ENCODE assay signal across 10 cellular contexts in genomic region chr6:15066433-15067337, GRCh38.
DNase-seq lines count a peak whose midpoint lies in the region; ATAC-seq, FAIRE-seq and TF ChIP-seq lines count a peak whose summit lies in the region.
"Had no signal": no experiment of that assay in that cellular context is flagged by ENCODE, and none has a peak within 500 bp of the region (broad histone marks: within the 10 kb centered on the region; RNA-seq: fewer than 3 reads in every experiment).

No MANE protein-coding gene starts in this region.

- no peaks in the 10 kb centered on the region for H3K79me2 ChIP-seq in endothelial cell of umbilical vein (ENCODE audit: control insufficient read depth, insufficient read depth, low read length)

- no peaks in the 10 kb centered on the region for H3K27me3 Mint-ChIP-seq in activated CD8-positive, alpha-beta T cell treated with anti-CD3 and anti-CD28 coated beads for 36 hours

- H2AFZ ChIP-seq in endothelial cell of umbilical vein (ENCODE audit: low read depth, low read length), result no peak overlapping the region

- peaks cover 18% of the 10 kb centered on the region for H3K4me1 ChIP-seq in A673 (ENCODE audit: insufficient read depth, low read length, poor library complexity, severe bottlenecking)
- H3K4me1 ChIP-seq in endothelial cell of umbilical vein (ENCODE audit: control insufficient read depth, extremely low read depth, insufficient read depth, low read length), result peaks cover 5% of the 10 kb centered on the region
- no peaks in the 10 kb centered on the region for H3K4me1 ChIP-seq in mucosa of rectum (ENCODE audit: control insufficient read depth in 2 of 2, insufficient read depth in 2 of 2, low read length in 2 of 2)

- no peak overlapping the region for H3K4me3 Mint-ChIP-seq in activated CD8-positive, alpha-beta T cell treated with anti-CD3 and anti-CD28 coated beads for 36 hours

- TF ChIP-seq CTCF in A673 (conservative IDR thresholded peaks at IDR 0.05; ENCODE audit: low read depth, low read length) (no peak), NB4 (IDR thresholded peaks at IDR 0.05; ENCODE audit: low read depth, low read length) (no peak), endothelial cell of umbilical vein (IDR thresholded peaks at IDR 0.05; ENCODE audit: extremely low read depth in 1 of 2, insufficient read depth in 1 of 2, low read depth in 1 of 2, low read length in 2 of 2) (no peak)
- no peak for TF ChIP-seq CTCF in activated CD8-positive, alpha-beta T cell treated with anti-CD3 and anti-CD28 coated beads for 36 hours (IDR thresholded peaks at IDR 0.05)

- H3K36me3 Mint-ChIP-seq in activated CD8-positive, alpha-beta T cell treated with anti-CD3 and anti-CD28 coated beads for 36 hours (ENCODE audit: low read depth), result no peaks in the 10 kb centered on the region

- no TSS peak for BruUV-seq in A673 (replicated peaks; lab: Mats Ljungman, UMichigan)
- TSS peak; percentile 67 for BruUV-seq in endothelial cell of umbilical vein (replicated peaks; lab: Mats Ljungman, UMichigan)

- intact Hi-C loops in A673 (cut with micrococcal nuclease; ENCODE audit: unreplicated experiment), result no loop called here
- intact Hi-C loops in endothelial cell of umbilical vein (cut with micrococcal nuclease), result no loop called here
- intact Hi-C loops in activated CD8-positive, alpha-beta T cell treated with anti-CD3 and anti-CD28 coated beads for 36 hours (cut with micrococcal nuclease), result no loop called here

- dilution Hi-C loops in endothelial cell of umbilical vein (cut with MboI; ENCODE audit: extremely low pct_ligation_motif_present, low sequenced_read_pairs), result no loop called here

- H3K27me3 ChIP-seq in A673 (replicated peaks; ENCODE audit: insufficient read depth, low read depth, low read length, poor library complexity), result no peaks in the 10 kb centered on the region
- H3K27me3 ChIP-seq in endothelial cell of umbilical vein (ENCODE audit: control insufficient read depth in 2 of 2, insufficient read depth in 2 of 2, low read length in 2 of 2), result no peaks in the 10 kb centered on the region
- no peaks in the 10 kb centered on the region for H3K27me3 ChIP-seq in mucosa of rectum (ENCODE audit: control insufficient read depth in 2 of 2, insufficient read depth in 2 of 2, low read length in 2 of 2)
- H3K27me3 ChIP-seq: dorsolateral prefrontal cortex had no signal

- H3K4me2 ChIP-seq in endothelial cell of umbilical vein (ENCODE audit: insufficient read depth, low read length), result no peak overlapping the region

- H3K9me3 Mint-ChIP-seq in activated CD8-positive, alpha-beta T cell treated with anti-CD3 and anti-CD28 coated beads for 36 hours, result no peaks in the 10 kb centered on the region

- H3K4me3 ChIP-seq in A673 (ENCODE audit: low read depth, low read length, poor library complexity, severe bottlenecking) (no peak overlapping the region), NB4 (ENCODE audit: low read depth, low read length) (peak overlapping the region; percentile 16), endothelial cell of umbilical vein (replicated peaks in 1 of 3; ENCODE audit: insufficient read depth in 1 of 3, low read depth in 1 of 3, low read length in 3 of 3) (no peak overlapping the region), mucosa of rectum (ENCODE audit: low read length in 2 of 2) (no peak overlapping the region)
- H3K4me3 ChIP-seq: dorsolateral prefrontal cortex had no signal

- CTCF ChIA-PET in A673 (lab: Charles Lee) (no interaction called here), endothelial cell of umbilical vein (lab: Charles Lee) (no interaction called here)
- CTCF ChIA-PET in activated CD8-positive, alpha-beta T cell treated with anti-CD3 and anti-CD28 coated beads for 36 hours (lab: Charles Lee), result no interaction called here

- DNase-seq in A673 (ENCODE audit: low spot score) (peak; percentile 44), NB4 (ENCODE audit: low read depth) (peak; percentile 95), endothelial cell of umbilical vein (ENCODE audit: low read depth, low spot score) (no peak), GOT3 (lab: John Stamatoyannopoulos, UW) (no peak)
- no peak for DNase-seq in activated CD8-positive, alpha-beta memory T cell treated with anti-CD3 and anti-CD28 coated beads, Interleukin-2, amount 50 U/mL, for 48 hours
- no peak for DNase-seq in stimulated activated CD4-positive, alpha-beta T cell treated with anti-CD3 and anti-CD28 coated beads, Interleukin-4, amount 100 ng/mL, for 1 hour
- DNase-seq in activated CD8-positive, alpha-beta T cell treated with anti-CD3 and anti-CD28 coated beads for 36 hours, result no peak
- DNase-seq: ACHN had no signal

- no peak overlapping the region for H3K9ac ChIP-seq in endothelial cell of umbilical vein (replicated peaks; ENCODE audit: extremely low read depth, insufficient read depth, low read length)
- no peak overlapping the region for H3K9ac ChIP-seq in mucosa of rectum (ENCODE audit: low read depth in 1 of 2, low read length in 2 of 2)

- H3K27ac Mint-ChIP-seq in activated CD8-positive, alpha-beta T cell treated with anti-CD3 and anti-CD28 coated beads for 36 hours, result no peak overlapping the region

- no peaks in the 10 kb centered on the region for H3K9me1 ChIP-seq in endothelial cell of umbilical vein (replicated peaks; ENCODE audit: control insufficient read depth, extremely low read depth, insufficient read depth, low read length)

- H3K9me3 ChIP-seq in A673 (ENCODE audit: low read depth, low read length, poor library complexity, severe bottlenecking) (no peaks in the 10 kb centered on the region), endothelial cell of umbilical vein (replicated peaks; ENCODE audit: control insufficient read depth, insufficient read depth, low read length) (no peaks in the 10 kb centered on the region), mucosa of rectum (ENCODE audit: control insufficient read depth in 2 of 2, low read length in 2 of 2) (no peaks in the 10 kb centered on the region)

- TF ChIP-seq POLR2A in NB4 (IDR thresholded peaks at IDR 0.05; ENCODE audit: extremely low read depth, insufficient read length), result no peak
- TF ChIP-seq POLR2A in endothelial cell of umbilical vein (IDR thresholded peaks at IDR 0.05; ENCODE audit: low read depth, low read length), result no peak

- ATAC-seq in activated CD8-positive, alpha-beta T cell treated with anti-CD3 and anti-CD28 coated beads for 36 hours, result no peak

- no peaks in the 10 kb centered on the region for H4K20me1 ChIP-seq in endothelial cell of umbilical vein (replicated peaks; ENCODE audit: control insufficient read depth, extremely low read depth, insufficient read depth, low read length)

- H3K27ac ChIP-seq in A673 (ENCODE audit: low read depth, low read length, poor library complexity, severe bottlenecking) (peak overlapping the region; percentile 54), endothelial cell of umbilical vein (ENCODE audit: insufficient read depth, low read depth, low read length) (peak overlapping the region; percentile 22), mucosa of rectum (ENCODE audit: low read depth in 2 of 2, low read length in 2 of 2) (peak overlapping the region; percentile 46 to 56)

- POLR2A ChIA-PET in A673 (lab: Charles Lee; ENCODE audit: low non-redundant PET), result no interaction called here
- POLR2A ChIA-PET in endothelial cell of umbilical vein (lab: Charles Lee), result no interaction called here
- POLR2A ChIA-PET in activated CD8-positive, alpha-beta T cell treated with anti-CD3 and anti-CD28 coated beads for 36 hours (lab: Charles Lee), result no interaction called here

- FAIRE-seq in endothelial cell of umbilical vein (lab: Jason Lieb, UNC), result no peak

- no peaks in the 10 kb centered on the region for H3K4me1 Mint-ChIP-seq in activated CD8-positive, alpha-beta T cell treated with anti-CD3 and anti-CD28 coated beads for 36 hours (ENCODE audit: low read depth)

- H3K36me3 ChIP-seq in A673 (ENCODE audit: insufficient read depth, low read length, poor library complexity, severe bottlenecking), result no peaks in the 10 kb centered on the region
- H3K36me3 ChIP-seq in endothelial cell of umbilical vein (ENCODE audit: control insufficient read depth in 2 of 2, extremely low read depth in 1 of 2, insufficient read depth in 2 of 2, low read length in 2 of 2), result no peaks in the 10 kb centered on the region
- no peaks in the 10 kb centered on the region for H3K36me3 ChIP-seq in mucosa of rectum (ENCODE audit: control insufficient read depth in 2 of 2, insufficient read depth in 2 of 2, low read length in 2 of 2)

TF ChIP-seq in endothelial cell of umbilical vein, 7 proteins besides CTCF, POLR2A, EP300 and RAD21:
- no peak for TF ChIP-seq MYC (IDR thresholded peaks at IDR 0.05; ENCODE audit: low read depth, low read length)
- no peak for TF ChIP-seq POLR2AphosphoS5 (IDR thresholded peaks at IDR 0.05; ENCODE audit: insufficient read depth, low read depth, low read length)
- TF ChIP-seq JUN (IDR thresholded peaks at IDR 0.05; ENCODE audit: borderline replicate concordance, insufficient read depth, insufficient read length, low read depth), result no peak
- no peak for TF ChIP-seq GATA2 (IDR thresholded peaks at IDR 0.05; ENCODE audit: insufficient read depth, insufficient read length, low read depth, low read length)
- TF ChIP-seq EZH2 (IDR thresholded peaks at IDR 0.05; ENCODE audit: borderline replicate concordance, low read depth, low read length, severe bottlenecking), result no peak
- TF ChIP-seq MAX (IDR thresholded peaks at IDR 0.05; ENCODE audit: insufficient read depth, insufficient read length), result no peak
- TF ChIP-seq FOS (IDR thresholded peaks at IDR 0.05; ENCODE audit: borderline replicate concordance, insufficient read depth, low read length), result no peak

Comparison
In these comparisons a context has a peak if more than half of its experiments do, and no peak if none do; other contexts are left out.
1. DNase-seq: peak in A673 (single experiment) and NB4 (single experiment); none in endothelial cell of umbilical vein (single experiment), GOT3 (single experiment), activated CD8-positive, alpha-beta memory T cell treated with anti-CD3 and anti-CD28 coated beads, Interleukin-2, amount 50 U/mL, for 48 hours (single experiment), stimulated activated CD4-positive, alpha-beta T cell treated with anti-CD3 and anti-CD28 coated beads, Interleukin-4, amount 100 ng/mL, for 1 hour (single experiment) and activated CD8-positive, alpha-beta T cell treated with anti-CD3 and anti-CD28 coated beads for 36 hours (single experiment).
2. Peak in every context shown above with its lines, with median percentiles within 50 percentile points of each other: H3K27ac ChIP-seq.